In genomic region chr3:86982883-86983282, GRCh38 we compare ENCODE assay signal across 12 cellular contexts. TPM values are rescaled to one million over a fixed set of nuclear protein-coding genes. Genes with fewer than 3 reads are reported as not detected.
DNase-seq lines count a peak whose midpoint lies in the region; ATAC-seq and TF ChIP-seq lines count a peak whose summit lies in the region.
"Had no signal": no experiment of that assay in that cellular context is flagged by ENCODE, and none has a peak within 500 bp of the region (broad histone marks: within the 10 kb centered on the region; RNA-seq: fewer than 3 reads in every experiment).

No MANE protein-coding gene starts in this region.

- no peak overlapping the region for H2AFZ ChIP-seq in ACC112 (ENCODE audit: low read length, unreplicated experiment)

- no peaks in the 10 kb centered on the region for H3K27me3 ChIP-seq in ACC112 (ENCODE audit: insufficient read depth, low read length)

- H3K4me1 ChIP-seq in ACC112 (ENCODE audit: control insufficient read depth, insufficient read depth, low read length, unreplicated experiment): peaks cover 75% of the 10 kb centered on the region

- no peak for TF ChIP-seq CTCF in omental fat pad (IDR thresholded peaks at IDR 0.05)

- peaks cover 88% of the 10 kb centered on the region for H3K79me2 ChIP-seq in ACC112 (ENCODE audit: control insufficient read depth, insufficient read depth, low read length, unreplicated experiment)

- peak overlapping the region; percentile 86 for H3K27ac ChIP-seq in ACC112 (ENCODE audit: low read depth, low read length)
- H3K27ac ChIP-seq: WERI-Rb-1 had no signal

- H3K36me3 Mint-ChIP-seq in natural killer cell treated with Interleukin-12 subunit alpha and Interleukin-12 subunit beta and Interleukin-15 and Interleukin-18, amount 100 ng/mL, for 72 hours: no peaks in the 10 kb centered on the region

- peak; percentile 76 for ATAC-seq in omental fat pad (ENCODE audit: low FRiP score)
- no peak for ATAC-seq in natural killer cell treated with Interleukin-12 subunit alpha and Interleukin-12 subunit beta and Interleukin-15 and Interleukin-18, amount 100 ng/mL, for 72 hours

- peak overlapping the region; percentile 59 for H3K4me3 ChIP-seq in ACC112 (ENCODE audit: low read depth, low read length)

- peak; percentile 25 for DNase-seq in NCI-H69 (lab: John Stamatoyannopoulos, UW)
- DNase-seq in fibroblast of peridontal ligament (ENCODE audit: extremely low read depth): peak; percentile 98
- no peak for DNase-seq in omental fat pad (ENCODE audit: low spot score)
- no peak for DNase-seq in natural killer cell treated with Interleukin-12 subunit alpha and Interleukin-12 subunit beta and Interleukin-15 and Interleukin-18, amount 100 ng/mL, for 72 hours (ENCODE audit: low spot score)
- no peak for DNase-seq in activated CD8-positive, alpha-beta memory T cell treated with anti-CD3 and anti-CD28 coated beads, Interleukin-2, amount 50 U/mL, for 48 hours
- DNase-seq in mucosa of gallbladder (ENCODE audit: low spot score): no peak
- no peak for DNase-seq in germinal center (ENCODE audit: low spot score)
- DNase-seq: ACHN, activated T-cell treated with anti-CD3 and anti-CD28 coated beads for 4 hours, DMS79, WERI-Rb-1 had no signal

- no peaks in the 10 kb centered on the region for H3K9me3 Mint-ChIP-seq in natural killer cell treated with Interleukin-12 subunit alpha and Interleukin-12 subunit beta and Interleukin-15 and Interleukin-18, amount 100 ng/mL, for 72 hours

- no peaks in the 10 kb centered on the region for H3K4me1 Mint-ChIP-seq in natural killer cell treated with Interleukin-12 subunit alpha and Interleukin-12 subunit beta and Interleukin-15 and Interleukin-18, amount 100 ng/mL, for 72 hours (ENCODE audit: low read depth in 2 of 2)

- peaks cover 4% of the 10 kb centered on the region for H3K36me3 ChIP-seq in ACC112 (ENCODE audit: insufficient read depth, low read length)
- H3K36me3 ChIP-seq: WERI-Rb-1 had no signal

- no peaks in the 10 kb centered on the region for H3K27me3 Mint-ChIP-seq in natural killer cell treated with Interleukin-12 subunit alpha and Interleukin-12 subunit beta and Interleukin-15 and Interleukin-18, amount 100 ng/mL, for 72 hours

- H3K27ac Mint-ChIP-seq in natural killer cell treated with Interleukin-12 subunit alpha and Interleukin-12 subunit beta and Interleukin-15 and Interleukin-18, amount 100 ng/mL, for 72 hours: no peak overlapping the region

- no peak overlapping the region for H3K4me3 Mint-ChIP-seq in natural killer cell treated with Interleukin-12 subunit alpha and Interleukin-12 subunit beta and Interleukin-15 and Interleukin-18, amount 100 ng/mL, for 72 hours

RNA-seq across cellular contexts. Expression of gene VGLL3, which starts 8.1 kb away (rescaled TPM):
- 10 to 100 TPM; 36.9 to 99.6 (median 70.9) TPM for total RNA-seq in omental fat pad
- total RNA-seq in natural killer cell treated with Interleukin-12 subunit alpha and Interleukin-12 subunit beta and Interleukin-15 and Interleukin-18, amount 100 ng/mL, for 72 hours: not detected
- 39.2 TPM for total RNA-seq in mucosa of gallbladder

Comparison
In these comparisons a context has a peak if more than half of its experiments do, and no peak if none do; other contexts are left out.
1. DNase-seq: peak in NCI-H69 (single experiment) and fibroblast of peridontal ligament (single experiment); none in omental fat pad (single experiment), natural killer cell treated with Interleukin-12 subunit alpha and Interleukin-12 subunit beta and Interleukin-15 and Interleukin-18, amount 100 ng/mL, for 72 hours (single experiment), activated CD8-positive, alpha-beta memory T cell treated with anti-CD3 and anti-CD28 coated beads, Interleukin-2, amount 50 U/mL, for 48 hours (single experiment), mucosa of gallbladder (single experiment) and germinal center (single experiment).
2. RNA of gene VGLL3, which starts 8.1 kb away (total RNA-seq): 36.9 to 99.6 TPM in omental fat pad and 39.2 TPM in mucosa of gallbladder (single experiment); not detected in natural killer cell treated with Interleukin-12 subunit alpha and Interleukin-12 subunit beta and Interleukin-15 and Interleukin-18, amount 100 ng/mL, for 72 hours; every median in the first group is over 10 times any median in the second.